1 cellular context compared by ENCODE assay signal in genomic region chr3:86245360-86245759, GRCh38.
TF ChIP-seq lines count a peak whose summit lies in the region.

No MANE protein-coding gene starts in this region.

TF ChIP-seq in WTC11, 78 proteins besides CTCF, POLR2A, EP300 and RAD21 (continued from another document):
- TF ChIP-seq, protein P1, sequence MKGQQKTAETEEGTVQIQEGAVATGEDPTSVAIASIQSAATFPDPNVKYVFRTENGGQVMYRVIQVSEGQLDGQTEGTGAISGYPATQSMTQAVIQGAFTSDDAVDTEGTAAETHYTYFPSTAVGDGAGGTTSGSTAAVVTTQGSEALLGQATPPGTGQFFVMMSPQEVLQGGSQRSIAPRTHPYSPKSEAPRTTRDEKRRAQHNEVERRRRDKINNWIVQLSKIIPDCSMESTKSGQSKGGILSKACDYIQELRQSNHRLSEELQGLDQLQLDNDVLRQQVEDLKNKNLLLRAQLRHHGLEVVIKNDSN (CRISPR knock-in tag; IDR thresholded peaks at IDR 0.05): no peak
- TF ChIP-seq NFE2L1 (CRISPR knock-in tag; IDR thresholded peaks at IDR 0.05) (no peak), ARID4B (CRISPR knock-in tag; IDR thresholded peaks at IDR 0.05; ENCODE audit: borderline replicate concordance) (no peak), CREB1 (CRISPR knock-in tag; IDR thresholded peaks at IDR 0.05) (no peak), JUN (CRISPR knock-in tag; IDR thresholded peaks at IDR 0.05) (no peak)
- TF ChIP-seq, protein P2, sequence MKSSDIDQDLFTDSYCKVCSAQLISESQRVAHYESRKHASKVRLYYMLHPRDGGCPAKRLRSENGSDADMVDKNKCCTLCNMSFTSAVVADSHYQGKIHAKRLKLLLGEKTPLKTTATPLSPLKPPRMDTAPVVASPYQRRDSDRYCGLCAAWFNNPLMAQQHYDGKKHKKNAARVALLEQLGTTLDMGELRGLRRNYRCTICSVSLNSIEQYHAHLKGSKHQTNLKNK (CRISPR knock-in tag; IDR thresholded peaks at IDR 0.05): no peak
- TF ChIP-seq, protein P3, sequence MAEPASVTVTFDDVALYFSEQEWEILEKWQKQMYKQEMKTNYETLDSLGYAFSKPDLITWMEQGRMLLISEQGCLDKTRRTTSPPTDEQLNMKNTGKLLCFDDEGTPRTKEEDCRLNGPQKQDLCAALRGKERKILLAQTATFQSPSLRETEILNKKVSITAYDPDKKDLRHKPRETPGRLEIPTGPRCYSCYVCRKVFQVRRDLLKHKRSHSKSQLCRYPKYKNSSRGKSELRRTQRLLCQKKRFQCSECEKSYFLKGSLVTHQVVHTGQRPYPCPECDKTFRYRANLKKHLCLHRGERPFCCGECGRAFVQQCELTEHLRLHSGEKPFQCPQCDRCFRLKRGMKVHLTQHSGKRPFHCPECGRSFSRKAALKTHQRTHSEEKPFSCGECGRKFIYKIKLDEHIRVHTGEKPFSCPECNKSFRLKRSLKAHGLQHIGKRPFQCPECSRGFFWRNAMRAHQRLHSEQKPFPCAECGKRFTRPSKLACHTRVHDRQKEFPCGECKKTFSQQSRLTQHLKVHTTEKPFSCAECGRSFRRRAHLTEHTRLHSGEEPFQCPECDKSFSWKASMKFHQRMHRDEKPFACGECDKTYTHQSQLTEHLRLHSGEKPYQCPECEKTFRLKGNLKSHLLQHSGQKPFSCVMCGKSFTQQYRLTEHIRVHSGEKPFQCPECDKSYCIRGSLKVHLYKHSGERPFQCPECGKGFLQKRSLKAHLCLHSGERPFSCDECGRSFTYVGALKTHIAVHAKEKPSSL (CRISPR knock-in tag; conservative IDR thresholded peaks at IDR 0.05): no peak
